8 cellular contexts compared by ENCODE assay signal in genomic region chr4:88382621-88383020, GRCh38. TPM values are rescaled to one million over a fixed set of nuclear protein-coding genes. Genes with fewer than 3 reads are reported as not detected.
DNase-seq lines count a peak whose midpoint lies in the region; ATAC-seq and TF ChIP-seq lines count a peak whose summit lies in the region.

No MANE protein-coding gene starts in this region.

- H4K20me1 ChIP-seq in smooth muscle cell (ENCODE audit: low read depth): no peaks in the 10 kb centered on the region

- no peak overlapping the region for H3K4me3 ChIP-seq in smooth muscle cell

- H3K27ac ChIP-seq in smooth muscle cell (ENCODE audit: low read depth): no peak overlapping the region

- no peaks in the 10 kb centered on the region for H3K4me1 ChIP-seq in smooth muscle cell (ENCODE audit: low read depth)

- H3K36me3 ChIP-seq in smooth muscle cell (ENCODE audit: low read depth): no peaks in the 10 kb centered on the region

- peak; percentile 56 for ATAC-seq in GM18508 (IDR thresholded peaks at IDR 0.05; ENCODE audit: insufficient read depth, unreplicated experiment)
- peak; percentile 47 for ATAC-seq in HG02981 (IDR thresholded peaks at IDR 0.05; ENCODE audit: unreplicated experiment)
- ATAC-seq in Right ventricle myocardium superior (ENCODE audit: poor library complexity): no peak

- H3K79me2 ChIP-seq in smooth muscle cell (ENCODE audit: low read depth): no peaks in the 10 kb centered on the region

- peak overlapping the region; percentile 49 for H2AFZ ChIP-seq in smooth muscle cell (ENCODE audit: low read depth)

- intact Hi-C loops in Right ventricle myocardium superior (cut with DNase I) (no loop called here), posterior cingulate gyrus (cut with DNase I) (no loop called here)

- TF ChIP-seq CTCF in smooth muscle cell (IDR thresholded peaks at IDR 0.05; ENCODE audit: borderline replicate concordance, insufficient read depth, poor library complexity, severe bottlenecking): no peak

- peak; percentile 59 for DNase-seq in activated CD8-positive, alpha-beta memory T cell treated with anti-CD3 and anti-CD28 coated beads, Interleukin-2, amount 50 U/mL, for 48 hours
- DNase-seq in smooth muscle cell (lab: John Stamatoyannopoulos, UW; ENCODE audit: unreplicated experiment): no peak
- no peak for DNase-seq in SKM-1 (lab: John Stamatoyannopoulos, UW; ENCODE audit: unreplicated experiment)
- DNase-seq in Right ventricle myocardium superior: no peak
- DNase-seq in posterior cingulate gyrus: no peak
- DNase-seq in C1 segment of cervical spinal cord (lab: John Stamatoyannopoulos, UW): no peak

- no peak overlapping the region for H3K4me2 ChIP-seq in smooth muscle cell

- H3K27me3 ChIP-seq in smooth muscle cell (ENCODE audit: low read depth): peaks cover under 1% of the 10 kb centered on the region

- no peaks in the 10 kb centered on the region for H3F3A ChIP-seq in smooth muscle cell (ENCODE audit: low read depth)

- no peak overlapping the region for H3K9ac ChIP-seq in smooth muscle cell (ENCODE audit: low read depth)

- WGBS in smooth muscle cell (ENCODE audit: low lambda C conversion rate): 68% methylated on average over 1 of the region's 1 CpG

- H3K9me3 ChIP-seq in smooth muscle cell (replicated peaks; ENCODE audit: low read depth): no peaks in the 10 kb centered on the region

RNA-seq across cellular contexts. Expression of gene HERC6, which starts 4.0 kb away (rescaled TPM):
- total RNA-seq in smooth muscle cell: 0.45 and 0.58 TPM in 2 replicates
- polyA plus RNA-seq in smooth muscle cell: 0.39 and 1.3 TPM in 2 replicates
- 6.3 TPM for total RNA-seq in Right ventricle myocardium superior
